Comparison of ENCODE assay signal across 9 cellular contexts in genomic region chr3:169846458-169847193, GRCh38. TPM values are rescaled to one million over a fixed set of nuclear protein-coding genes. Genes with fewer than 3 reads are reported as not detected.
DNase-seq lines count a peak whose midpoint lies in the region; ATAC-seq, FAIRE-seq and TF ChIP-seq lines count a peak whose summit lies in the region.
"Had no signal": no experiment of that assay in that cellular context is flagged by ENCODE, and none has a peak within 500 bp of the region (broad histone marks: within the 10 kb centered on the region; RNA-seq: fewer than 3 reads in every experiment).

No MANE protein-coding gene starts in this region.

- no peaks in the 10 kb centered on the region for H4K20me1 ChIP-seq in GM12878 (ENCODE audit: control insufficient read depth, insufficient read depth)

- WGBS in GM12878 (ENCODE audit: insufficient coverage, insufficient replicate concordance, low lambda C conversion rate, missing lambda C conversion rate) = 1% methylated on average over 11 of the region's 11 CpGs
- 90 to 95% methylated on average over 11 of the region's 11 CpGs for WGBS in thyroid gland, 2 donors

- no peaks in the 10 kb centered on the region for H3K9me3 ChIP-seq in GM12878 (replicated peaks; ENCODE audit: control insufficient read depth, insufficient read depth, low read length)
- no peaks in the 10 kb centered on the region for H3K9me3 ChIP-seq in thyroid gland
- H3K9me3 ChIP-seq: neutrophil had no signal

- BruUV-seq in GM12878 (replicated peaks; lab: Mats Ljungman, UMichigan) = no TSS peak

- in situ Hi-C loops in GM12878 (cut with MboI) = no loop called here

- H3K4me3 ChIP-seq in GM12878 (peak overlapping the region; percentile 21; the same call in 1 of the 2 replicates), thyroid gland (replicated peaks in 1 of 3) (no peak overlapping the region)

- TF ChIP-seq EP300 in GM12878 (IDR thresholded peaks at IDR 0.05; ENCODE audit: borderline replicate concordance in 1 of 2, control insufficient read depth in 1 of 2, low read depth in 2 of 2, low read length in 2 of 2) = peak; percentile 26 to 47; a peak in 1 of 4 replicates

- ATAC-seq in GM19452 (IDR thresholded peaks at IDR 0.05; ENCODE audit: unreplicated experiment) = peak; percentile 98
- ATAC-seq in HG03139 (IDR thresholded peaks at IDR 0.05; ENCODE audit: unreplicated experiment) = peak; percentile 87
- ATAC-seq in GM12878 = peak; percentile 95

- no peak for TF ChIP-seq POLR2A in GM12878 (IDR thresholded peaks at IDR 0.05; ENCODE audit: low read depth, low read length)
- no peak for TF ChIP-seq POLR2A in thyroid gland (IDR thresholded peaks at IDR 0.05)

- intact Hi-C loops in GM12878 (cut with micrococcal nuclease; ENCODE audit: unreplicated experiment) (loop anchor here (5.0 kb wide), 1 partner anchor 211 kb away; no protein-coding TSS in a partner anchor), thyroid gland (cut with DNase I) (no loop called here)

- peak; percentile 71 for DNase-seq in AG08396 (ENCODE audit: low spot score)
- DNase-seq in GM12878 (ENCODE audit: low read depth, low spot score) = peak; percentile 46
- DNase-seq in activated gamma-delta T cell treated with Interleukin-2 at 50 U/mL for 16 hours = no peak
- DNase-seq in LoVo (ENCODE audit: low spot score) = no peak
- no peak for DNase-seq in thyroid gland
- DNase-seq in T-helper 2 cell = no peak

- no peak overlapping the region; the same call in 1 of the 2 replicates for H2AFZ ChIP-seq in GM12878 (ENCODE audit: control insufficient read depth, low read depth, low read length)

- H3K79me2 ChIP-seq in GM12878 (ENCODE audit: control insufficient read depth, insufficient read depth, low read length) = no peaks in the 10 kb centered on the region

- H3K9ac ChIP-seq in GM12878 (ENCODE audit: control insufficient read depth, insufficient read depth, low read length) = 0 out of 2 replicates have a peak overlapping the region, but pooled peaks have one; percentile 44

- TF ChIP-seq CTCF in GM12878 (IDR thresholded peaks at IDR 0.05 in 2 of 3, conservative IDR thresholded peaks at IDR 0.05 in 1 of 3; ENCODE audit: control insufficient read depth in 2 of 3, extremely low read depth in 1 of 3, insufficient read depth in 1 of 3, low read depth in 3 of 3, low read length in 3 of 3) = no peak
- TF ChIP-seq CTCF in thyroid gland (IDR thresholded peaks at IDR 0.05) = no peak

- H3K27ac ChIP-seq in GM12878 (ENCODE audit: control insufficient read depth, insufficient read depth) (peak overlapping the region; percentile 53), thyroid gland (no peak overlapping the region)
- H3K27ac ChIP-seq: neutrophil had no signal

- TF ChIP-seq RAD21 in GM12878 (IDR thresholded peaks at IDR 0.05; ENCODE audit: insufficient read depth, low read depth, low read length) = no peak

- H3K36me3 ChIP-seq in GM12878 (ENCODE audit: control insufficient read depth in 2 of 2, insufficient read depth in 2 of 2, low read length in 1 of 2) = no peaks in the 10 kb centered on the region
- no peaks in the 10 kb centered on the region for H3K36me3 ChIP-seq in thyroid gland
- H3K36me3 ChIP-seq: neutrophil had no signal

- H3K27me3 ChIP-seq in GM12878 (replicated peaks in 1 of 2; ENCODE audit: control insufficient read depth in 2 of 2, insufficient read depth in 2 of 2, low read length in 1 of 2) (peaks cover 0 to 4% of the 10 kb centered on the region in 2 experiments; a peak in 2 of 4 replicates), thyroid gland (no peaks in the 10 kb centered on the region)
- H3K27me3 ChIP-seq: neutrophil had no signal

- CTCF ChIA-PET in GM12878 (lab: Yijun Ruan, JAX) = interaction anchor here (1.9 kb wide), 1 partner anchor 16 kb away, joined by 5 read pairs; no protein-coding TSS in a partner anchor

- H3K4me1 ChIP-seq in GM12878 (ENCODE audit: control insufficient read depth, insufficient read depth, low read length) = peaks cover 19% of the 10 kb centered on the region
- H3K4me1 ChIP-seq in thyroid gland = no peaks in the 10 kb centered on the region

- FAIRE-seq in GM12878 (lab: Jason Lieb, UNC) = no peak

- RAD21 ChIA-PET in GM12878 (lab: Charles Lee; ENCODE audit: unreplicated experiment) = interaction anchor here (1.5 kb wide), 1 partner anchor 33 kb away, joined by 4 read pairs; no protein-coding TSS in a partner anchor

- POLR2A ChIA-PET in GM12878 (lab: Charles Lee) = no interaction called here

- SMC1A ChIA-PET in GM12878 (lab: Charles Lee; ENCODE audit: uncharacterized antibody, unreplicated experiment) = interaction anchor here (0.9 to 4.2 kb wide), 3 partner anchors 11 to 335 kb away, joined by 3 to 14 read pairs (median 4); partner anchors contain the start of gene PHC3

- H3K4me2 ChIP-seq in GM12878 (ENCODE audit: control insufficient read depth, insufficient read depth) = peak overlapping the region; percentile 76

TF ChIP-seq in GM12878, 131 proteins besides CTCF, POLR2A, EP300 and RAD21 (continues in another document):
- TF ChIP-seq BCL3 (IDR thresholded peaks at IDR 0.05; ENCODE audit: borderline replicate concordance, insufficient read depth, low read depth, low read length, poor library complexity, severe bottlenecking) (peak; percentile 69), BCL11A (IDR thresholded peaks at IDR 0.05; ENCODE audit: low read depth, low read length) (peak; percentile 73; the same call in 1 of the 2 replicates)

RNA-seq across cellular contexts. Expression of gene LRRC31, which starts 23.1 kb away (rescaled TPM):
- total RNA-seq in GM12878 (2013; cell fraction: nucleolus; rRNA removed) = not detected in 2 replicates
- 0.11 TPM in 1 of 2 replicates, not detected in the other for total RNA-seq in GM12878 (2014; rRNA removed)
- total RNA-seq in GM12878 (2014; rRNA removed; fragmentation: Illumina TruSeq; extraction: Trizol) = not detected in 2 replicates
- not detected in 2 replicates for total RNA-seq in GM12878 (2021)
- polyA plus RNA-seq in GM12878 (2011; ENCODE audit: low read depth) = not detected
- not detected in 2 replicates for polyA plus RNA-seq in GM12878 (2011; rRNA removed)
- polyA plus RNA-seq in GM12878 (2011; cell fraction: cytosol; rRNA removed) = not detected in 2 replicates
- not detected in 2 replicates for polyA plus RNA-seq in GM12878 (2011; cell fraction: nucleus; rRNA removed)
- polyA plus RNA-seq in GM12878 (2012) = 0.08 TPM in 1 of 2 replicates, not detected in the other
- polyA plus RNA-seq in GM12878 (2014; fragmentation: Illumina TruSeq; extraction: Trizol) = 0.06 TPM in 1 of 2 replicates, not detected in the other
- under 1 TPM; 0.04 to 0.06 TPM for polyA plus RNA-seq in GM12878 (2014; fragmentation: Nextera tagmentation; extraction: Ambion mirVana)
- polyA plus RNA-seq in GM12878 (2014; rRNA removed) = not detected in 2 replicates
- polyA plus RNA-seq in GM12878 (2016; fragmentation: Nextera tagmentation; extraction: Ambion mirVana) = not detected
- not detected in 2 replicates for polyA minus RNA-seq in GM12878 (2011; rRNA and poly(A)+ RNA removed)
- not detected in 2 replicates for polyA minus RNA-seq in GM12878 (2011; cell fraction: cytosol; rRNA and poly(A)+ RNA removed)
- not detected in 2 replicates for polyA minus RNA-seq in GM12878 (2011; cell fraction: nucleus; rRNA and poly(A)+ RNA removed)
- not detected for total RNA-seq in thyroid gland

RNA-seq across cellular contexts. Expression of gene LRRC34, which starts 33.9 kb away (rescaled TPM):
- 0.76 and 0.86 TPM in 2 replicates for total RNA-seq in GM12878 (2013; cell fraction: nucleolus; rRNA removed)
- total RNA-seq in GM12878 (2014; rRNA removed) (1.5 and 2.4 TPM in 2 replicates), GM12878 (2014; rRNA removed; fragmentation: Illumina TruSeq; extraction: Trizol) (2.0 and 2.3 TPM in 2 replicates), GM12878 (2021) (0.97 and 1.5 TPM in 2 replicates), thyroid gland (1 to 10 TPM; 2.9 to 6.6 (median 5.1) TPM)
- 0.70 TPM for polyA plus RNA-seq in GM12878 (2011; ENCODE audit: low read depth)
- polyA plus RNA-seq in GM12878 (2011; rRNA removed) (0.24 and 0.71 TPM in 2 replicates), GM12878 (2014; fragmentation: Illumina TruSeq; extraction: Trizol) (0.71 and 2.3 TPM in 2 replicates), GM12878 (2014; fragmentation: Nextera tagmentation; extraction: Ambion mirVana) (1 to 10 TPM in 1 of 2 experiments, under 1 TPM in 1; 0.34 to 1.4 TPM), GM12878 (2014; rRNA removed) (1.5 and 2.8 TPM in 2 replicates), GM12878 (2016; fragmentation: Nextera tagmentation; extraction: Ambion mirVana) (1 to 10 TPM; 3.4 to 3.7 TPM)
- polyA plus RNA-seq in GM12878 (2011; cell fraction: cytosol; rRNA removed) = 0.08 and 0.12 TPM in 2 replicates
- 0.50 and 0.52 TPM in 2 replicates for polyA plus RNA-seq in GM12878 (2011; cell fraction: nucleus; rRNA removed)
- polyA plus RNA-seq in GM12878 (2012) = 1.9 and 2.7 TPM in 2 replicates
- polyA minus RNA-seq in GM12878 (2011; rRNA and poly(A)+ RNA removed) = 0.31 TPM in 1 of 2 replicates, not detected in the other
- polyA minus RNA-seq in GM12878 (2011; cell fraction: cytosol; rRNA and poly(A)+ RNA removed) = not detected in 2 replicates
- 0.36 TPM in 1 of 2 replicates, not detected in the other for polyA minus RNA-seq in GM12878 (2011; cell fraction: nucleus; rRNA and poly(A)+ RNA removed)

RNA-seq across cellular contexts. Expression of gene LRRIQ4, which starts 34.0 kb away (rescaled TPM):
- total RNA-seq in GM12878 (2013; cell fraction: nucleolus; rRNA removed) = not detected in 2 replicates
- 0.06 and 0.22 TPM in 2 replicates for total RNA-seq in GM12878 (2014; rRNA removed)
- 0.09 and 0.13 TPM in 2 replicates for total RNA-seq in GM12878 (2014; rRNA removed; fragmentation: Illumina TruSeq; extraction: Trizol)
- total RNA-seq in GM12878 (2021) = 0.15 and 0.21 TPM in 2 replicates
- not detected for polyA plus RNA-seq in GM12878 (2011; ENCODE audit: low read depth)
- polyA plus RNA-seq in GM12878 (2011; rRNA removed) = 0.04 TPM in 1 of 2 replicates, not detected in the other
- polyA plus RNA-seq in GM12878 (2011; cell fraction: cytosol; rRNA removed) = 0.03 TPM in 1 of 2 replicates, not detected in the other
- 0.07 TPM in 1 of 2 replicates, not detected in the other for polyA plus RNA-seq in GM12878 (2011; cell fraction: nucleus; rRNA removed)
- polyA plus RNA-seq in GM12878 (2012) = 0.13 TPM in 1 of 2 replicates, not detected in the other
- 0.12 TPM in 1 of 2 replicates, not detected in the other for polyA plus RNA-seq in GM12878 (2014; fragmentation: Illumina TruSeq; extraction: Trizol)
- polyA plus RNA-seq in GM12878 (2014; fragmentation: Nextera tagmentation; extraction: Ambion mirVana) = not detected
- polyA plus RNA-seq in GM12878 (2014; rRNA removed) = 0.14 TPM in 1 of 2 replicates, not detected in the other
- polyA plus RNA-seq in GM12878 (2016; fragmentation: Nextera tagmentation; extraction: Ambion mirVana) = under 1 TPM; 0.20 to 0.21 TPM
- polyA minus RNA-seq in GM12878 (2011; rRNA and poly(A)+ RNA removed) = 0.15 TPM in 1 of 2 replicates, not detected in the other
- not detected in 2 replicates for polyA minus RNA-seq in GM12878 (2011; cell fraction: cytosol; rRNA and poly(A)+ RNA removed)
- polyA minus RNA-seq in GM12878 (2011; cell fraction: nucleus; rRNA and poly(A)+ RNA removed) = not detected in 2 replicates
- under 1 TPM in 1 of 4 donors, not detected in 3; 0.29 TPM for total RNA-seq in thyroid gland

Comparison
In these comparisons a context has a peak if more than half of its experiments do, and no peak if none do; other contexts are left out.
1. DNase-seq: peak in AG08396 (single experiment) and GM12878 (single experiment); none in activated gamma-delta T cell treated with Interleukin-2 at 50 U/mL for 16 hours (single experiment), LoVo (single experiment), thyroid gland (0 of 2) and T-helper 2 cell (0 of 5).
2. Peak in every context shown above with its lines, with median percentiles within 50 percentile points of each other: ATAC-seq.